35 cellular contexts compared by ENCODE assay signal in genomic region chr10:2144584-2144983, GRCh38.
"Had no signal": no experiment of that assay in that cellular context is flagged by ENCODE, and none has a peak within 500 bp of the region (broad histone marks: within the 10 kb centered on the region; RNA-seq: fewer than 3 reads in every experiment).

No MANE protein-coding gene starts in this region.

- H3K36me3 Mint-ChIP-seq: activated CD4-positive, alpha-beta memory T cell treated with anti-CD3 and anti-CD28 coated beads for 36 hours; activated CD8-positive, alpha-beta memory T cell treated with anti-CD3 and anti-CD28 coated beads, Interleukin-2, amount 10 ng/mL, durations not matched to agents 7 days and 5 days; activated naive CD8-positive, alpha-beta T cell treated with anti-CD3 and anti-CD28 coated beads for 36 hours; T-cell had no signal

- ATAC-seq: activated CD4-positive, alpha-beta T cell treated with anti-CD3 and anti-CD28 coated beads for 36 hours; activated CD8-positive, alpha-beta memory T cell treated with anti-CD3 and anti-CD28 coated beads, Interleukin-2, amount 10 ng/mL, durations not matched to agents 7 days and 5 days; activated CD8-positive, alpha-beta T cell treated with anti-CD3 and anti-CD28 coated beads, Interleukin-2, amount 10 ng/mL, durations not matched to agents 7 days and 5 days; activated naive CD8-positive, alpha-beta T cell treated with anti-CD3 and anti-CD28 coated beads, Interleukin-2, amount 50 U/mL, for 24 hours; body of pancreas; foreskin keratinocyte; gastrocnemius medialis; heart left ventricle; T-cell had no signal

- DNase-seq: activated CD4-positive, alpha-beta memory T cell treated with anti-CD3 and anti-CD28 coated beads for 36 hours; activated CD4-positive, alpha-beta T cell treated with anti-CD3 and anti-CD28 coated beads for 36 hours; activated CD4-positive, alpha-beta T cell treated with anti-CD3 and anti-CD28 coated beads, Interleukin-2, amount 10 ng/mL, durations not matched to agents 24 days and 14 days; activated CD4-positive, CD25-positive, alpha-beta regulatory T cell; activated CD4-positive, CD25-positive, alpha-beta regulatory T cell treated with anti-CD3 and anti-CD28 coated beads, Interleukin-2, amount 50 U/mL, for 72 hours; activated CD8-positive, alpha-beta memory T cell treated with anti-CD3 and anti-CD28 coated beads, Interleukin-2, amount 10 ng/mL, durations not matched to agents 7 days and 5 days; activated CD8-positive, alpha-beta memory T cell treated with anti-CD3 and anti-CD28 coated beads, Interleukin-2, amount 50 U/mL, for 4 hours; activated CD8-positive, alpha-beta T cell treated with anti-CD3 and anti-CD28 coated beads, Interleukin-2, amount 10 ng/mL, durations not matched to agents 7 days and 5 days; activated effector memory CD4-positive, alpha-beta T cell treated with anti-CD3 and anti-CD28 coated beads, Interleukin-2, amount 50 U/mL, for 16 hours; activated naive CD4-positive, alpha-beta T cell treated with anti-CD3 and anti-CD28 coated beads for 36 hours; activated naive CD8-positive, alpha-beta T cell treated with anti-CD3 and anti-CD28 coated beads for 36 hours; activated naive CD8-positive, alpha-beta T cell treated with anti-CD3 and anti-CD28 coated beads, Interleukin-2, amount 50 U/mL, for 24 hours; activated T-cell treated with anti-CD3 and anti-CD28 coated beads, Interleukin-2, amount 50 U/mL, for 1 hour; activated T-cell treated with anti-CD3 and anti-CD28 coated beads, Interleukin-2, amount 50 U/mL, for 48 hours; adrenal gland; amygdala; aorta; body of pancreas; central memory CD4-positive, alpha-beta T cell; cerebellar nuclear complex; colonic mucosa; effector CD8-positive, alpha-beta T cell; erythroblast; foreskin keratinocyte; gastrocnemius medialis; glutamatergic neuron; heart left ventricle; T-cell; T-helper 9 cell had no signal

- H3K36me3 ChIP-seq: adrenal gland, cardiac muscle cell, colonic mucosa, esophagus muscularis mucosa, gastrocnemius medialis, heart left ventricle had no signal

- H3K4me3 ChIP-seq: adrenal gland, body of pancreas, cardiac muscle cell, colonic mucosa, esophagus muscularis mucosa, gastrocnemius medialis, heart left ventricle had no signal

- H3K27me3 Mint-ChIP-seq: activated CD4-positive, alpha-beta T cell treated with anti-CD3 and anti-CD28 coated beads for 36 hours; activated CD8-positive, alpha-beta memory T cell treated with anti-CD3 and anti-CD28 coated beads, Interleukin-2, amount 10 ng/mL, durations not matched to agents 7 days and 5 days; activated naive CD4-positive, alpha-beta T cell treated with anti-CD3 and anti-CD28 coated beads, Interleukin-2, amount 50 U/mL, for 24 hours had no signal

- H3K4me1 ChIP-seq: adrenal gland, body of pancreas, colonic mucosa, esophagus muscularis mucosa, foreskin keratinocyte, gastrocnemius medialis, heart left ventricle had no signal

- H3K4me3 Mint-ChIP-seq: activated CD4-positive, alpha-beta memory T cell treated with anti-CD3 and anti-CD28 coated beads for 36 hours; activated CD4-positive, alpha-beta T cell treated with anti-CD3 and anti-CD28 coated beads for 36 hours; activated CD4-positive, alpha-beta T cell treated with anti-CD3 and anti-CD28 coated beads, Interleukin-2, amount 10 ng/mL, durations not matched to agents 24 days and 14 days; activated CD8-positive, alpha-beta memory T cell treated with anti-CD3 and anti-CD28 coated beads, Interleukin-2, amount 10 ng/mL, durations not matched to agents 7 days and 5 days; activated CD8-positive, alpha-beta T cell treated with anti-CD3 and anti-CD28 coated beads, Interleukin-2, amount 10 ng/mL, durations not matched to agents 7 days and 5 days; activated naive CD4-positive, alpha-beta T cell treated with anti-CD3 and anti-CD28 coated beads for 36 hours; activated naive CD4-positive, alpha-beta T cell treated with anti-CD3 and anti-CD28 coated beads, Interleukin-2, amount 50 U/mL, for 24 hours; activated naive CD8-positive, alpha-beta T cell treated with anti-CD3 and anti-CD28 coated beads for 36 hours; activated naive CD8-positive, alpha-beta T cell treated with anti-CD3 and anti-CD28 coated beads, Interleukin-2, amount 50 U/mL, for 24 hours; activated T-helper 1 cell treated with anti-CD3 and anti-CD28 coated beads, Interleukin-12 subunit alpha, Interleukin-12 subunit beta, Interleukin-2, Interleukin-4 antibody, amounts not matched to agents 30 ng/mL and 10 ng/mL and 1 ng/mL, durations not matched to agents 14 hours and 24 hours and 36 hours; T-cell; T-helper 1 cell treated with Interleukin-12 subunit alpha and Interleukin-12 subunit beta and Interleukin-4 antibody, amounts not matched to agents 30 μg/mL and 1 μg/mL, for 36 hours had no signal

- H3K4me1 Mint-ChIP-seq: activated CD4-positive, alpha-beta T cell treated with anti-CD3 and anti-CD28 coated beads for 36 hours; activated CD4-positive, alpha-beta T cell treated with anti-CD3 and anti-CD28 coated beads, Interleukin-2, amount 10 ng/mL, durations not matched to agents 24 days and 14 days; activated CD8-positive, alpha-beta memory T cell treated with anti-CD3 and anti-CD28 coated beads, Interleukin-2, amount 10 ng/mL, durations not matched to agents 7 days and 5 days; activated naive CD4-positive, alpha-beta T cell treated with anti-CD3 and anti-CD28 coated beads, Interleukin-2, amount 50 U/mL, for 24 hours; activated naive CD8-positive, alpha-beta T cell treated with anti-CD3 and anti-CD28 coated beads for 36 hours; activated naive CD8-positive, alpha-beta T cell treated with anti-CD3 and anti-CD28 coated beads, Interleukin-2, amount 50 U/mL, for 24 hours; T-cell had no signal

- H3K27ac Mint-ChIP-seq: activated CD4-positive, alpha-beta memory T cell treated with anti-CD3 and anti-CD28 coated beads for 36 hours; activated CD4-positive, alpha-beta T cell treated with anti-CD3 and anti-CD28 coated beads for 36 hours; activated CD4-positive, alpha-beta T cell treated with anti-CD3 and anti-CD28 coated beads, Interleukin-2, amount 10 ng/mL, durations not matched to agents 24 days and 14 days; activated CD8-positive, alpha-beta memory T cell treated with anti-CD3 and anti-CD28 coated beads, Interleukin-2, amount 10 ng/mL, durations not matched to agents 7 days and 5 days; activated CD8-positive, alpha-beta T cell treated with anti-CD3 and anti-CD28 coated beads, Interleukin-2, amount 10 ng/mL, durations not matched to agents 7 days and 5 days; activated naive CD4-positive, alpha-beta T cell treated with anti-CD3 and anti-CD28 coated beads for 36 hours; activated naive CD4-positive, alpha-beta T cell treated with anti-CD3 and anti-CD28 coated beads, Interleukin-2, amount 50 U/mL, for 24 hours; activated naive CD8-positive, alpha-beta T cell treated with anti-CD3 and anti-CD28 coated beads for 36 hours; activated naive CD8-positive, alpha-beta T cell treated with anti-CD3 and anti-CD28 coated beads, Interleukin-2, amount 50 U/mL, for 24 hours; activated T-helper 1 cell treated with anti-CD3 and anti-CD28 coated beads, Interleukin-12 subunit alpha, Interleukin-12 subunit beta, Interleukin-2, Interleukin-4 antibody, amounts not matched to agents 30 ng/mL and 10 ng/mL and 1 ng/mL, durations not matched to agents 14 hours and 24 hours and 36 hours; activated T-helper 2 cell treated with anti-CD3 and anti-CD28 coated beads, Interferon-gamma antibody, Interleukin-2, Interleukin-4, amounts not matched to agents 10 μg/mL and 5 μg/mL and 100 μg/mL, durations not matched to agents 14 hours and 24 hours and 36 hours; T-cell; T-helper 1 cell treated with Interleukin-12 subunit alpha and Interleukin-12 subunit beta and Interleukin-4 antibody, amounts not matched to agents 30 μg/mL and 1 μg/mL, for 36 hours had no signal

- H3K27ac ChIP-seq: adrenal gland, body of pancreas, cardiac muscle cell, colonic mucosa, esophagus muscularis mucosa, foreskin keratinocyte, gastrocnemius medialis, heart left ventricle had no signal

- H3K9me3 ChIP-seq: adrenal gland, body of pancreas, colonic mucosa, esophagus muscularis mucosa, gastrocnemius medialis, heart left ventricle had no signal

- H3K9me3 Mint-ChIP-seq: activated CD4-positive, alpha-beta memory T cell treated with anti-CD3 and anti-CD28 coated beads for 36 hours; activated CD4-positive, alpha-beta T cell treated with anti-CD3 and anti-CD28 coated beads, Interleukin-2, amount 10 ng/mL, durations not matched to agents 24 days and 14 days; activated naive CD4-positive, alpha-beta T cell treated with anti-CD3 and anti-CD28 coated beads for 36 hours; activated naive CD4-positive, alpha-beta T cell treated with anti-CD3 and anti-CD28 coated beads, Interleukin-2, amount 50 U/mL, for 24 hours; activated naive CD8-positive, alpha-beta T cell treated with anti-CD3 and anti-CD28 coated beads for 36 hours; activated naive CD8-positive, alpha-beta T cell treated with anti-CD3 and anti-CD28 coated beads, Interleukin-2, amount 50 U/mL, for 24 hours; activated T-helper 1 cell treated with anti-CD3 and anti-CD28 coated beads, Interleukin-12 subunit alpha, Interleukin-12 subunit beta, Interleukin-2, Interleukin-4 antibody, amounts not matched to agents 30 ng/mL and 10 ng/mL and 1 ng/mL, durations not matched to agents 14 hours and 24 hours and 36 hours; activated T-helper 2 cell treated with anti-CD3 and anti-CD28 coated beads, Interferon-gamma antibody, Interleukin-2, Interleukin-4, amounts not matched to agents 10 μg/mL and 5 μg/mL and 100 μg/mL, durations not matched to agents 14 hours and 24 hours and 36 hours; T-cell; T-helper 1 cell treated with Interleukin-12 subunit alpha and Interleukin-12 subunit beta and Interleukin-4 antibody, amounts not matched to agents 30 μg/mL and 1 μg/mL, for 36 hours had no signal

- H3K27me3 ChIP-seq: adrenal gland, body of pancreas, cardiac muscle cell, colonic mucosa, foreskin keratinocyte, gastrocnemius medialis had no signal
